ENCODE assay signal across 8 cellular contexts in genomic region chr2:105795575-105795934, GRCh38. TPM values are rescaled to one million over a fixed set of nuclear protein-coding genes. Genes with fewer than 3 reads are reported as not detected.
A peak's percentile ranks its signal among the peaks of the same experiment; 100 is the strongest.
DNase-seq lines count a peak whose midpoint lies in the region; ATAC-seq, FAIRE-seq and TF ChIP-seq lines count a peak whose summit lies in the region.

No MANE protein-coding gene starts in this region.

- H3K9ac ChIP-seq in endodermal cell (ENCODE audit: extremely low read depth, low read length, poor library complexity, severe bottlenecking): no peak overlapping the region
- H3K9ac ChIP-seq in kidney (ENCODE audit: low read length in 2 of 2): no peak overlapping the region

- H3K36me3 ChIP-seq in endodermal cell (ENCODE audit: control insufficient read depth, insufficient read depth, low read length): no peaks in the 10 kb centered on the region
- H3K36me3 ChIP-seq in thymus (ENCODE audit: control insufficient read depth, insufficient read depth): peaks cover 6% of the 10 kb centered on the region
- H3K36me3 ChIP-seq in kidney (ENCODE audit: control insufficient read depth in 1 of 2, insufficient read depth in 2 of 2, low read length in 2 of 2): no peaks in the 10 kb centered on the region

- H3K27ac Mint-ChIP-seq in endodermal cell: peak overlapping the region; percentile 67

- H3K4me3 Mint-ChIP-seq in endodermal cell: peak overlapping the region; percentile 32

- H3K9me3 Mint-ChIP-seq in endodermal cell: no peaks in the 10 kb centered on the region

- no peak for FAIRE-seq in kidney (lab: Jason Lieb, UNC)

- no peaks in the 10 kb centered on the region for H3K27me3 Mint-ChIP-seq in endodermal cell (ENCODE audit: insufficient read depth)

- TF ChIP-seq CTCF in endodermal cell (conservative IDR thresholded peaks at IDR 0.05) (no peak), kidney (IDR thresholded peaks at IDR 0.05; ENCODE audit: borderline replicate concordance, extremely low read depth, insufficient read depth) (no peak)

- intact Hi-C loops in Right ventricle myocardium superior (cut with DNase I) (no loop called here), cardiac septum (cut with DNase I) (no loop called here), kidney (cut with DNase I) (no loop called here)

- H3K36me3 Mint-ChIP-seq in endodermal cell (ENCODE audit: low read depth): no peaks in the 10 kb centered on the region

- H3K27ac ChIP-seq in endodermal cell (ENCODE audit: low read depth, low read length): no peak overlapping the region
- H3K27ac ChIP-seq in thymus (ENCODE audit: low read depth): peak overlapping the region; percentile 81
- H3K27ac ChIP-seq in kidney (ENCODE audit: low read depth in 2 of 2, low read length in 2 of 2): no peak overlapping the region

- H3K4me3 ChIP-seq in endodermal cell (ENCODE audit: low read length) (peak overlapping the region; percentile 21), thymus (ENCODE audit: low read length) (no peak overlapping the region), kidney (ENCODE audit: low read length in 2 of 2) (no peak overlapping the region)

- ATAC-seq in Right ventricle myocardium superior (ENCODE audit: poor library complexity) (peak; percentile 19), HG03097 (IDR thresholded peaks at IDR 0.05; ENCODE audit: low FRiP score, unreplicated experiment) (no peak)

- 33 to 40% methylated on average over 2 to 9 of the region's 9 CpGs for WGBS in endodermal cell (ENCODE audit: insufficient coverage in 1 of 2, insufficient read length in 1 of 2), 2 experiments
- 25% methylated on average over 9 of the region's 9 CpGs for WGBS in thymus

- no peak for DNase-seq in Right ventricle myocardium superior
- DNase-seq in cardiac septum (ENCODE audit: low spot score): no peak
- DNase-seq in SIG-M5 treated with dmso at 0.1 percent for 504 hours (lab: John Stamatoyannopoulos, UW; ENCODE audit: unreplicated experiment): peak; percentile 66
- DNase-seq in endodermal cell: peak; percentile 74
- DNase-seq in kidney: no peak
- DNase-seq in DMS 273 treated with DMSO at 0.1 percent for 48 hours (lab: John Stamatoyannopoulos, UW): no peak

- H3K9me3 ChIP-seq in endodermal cell (ENCODE audit: control insufficient read depth, low read length): no peaks in the 10 kb centered on the region
- H3K9me3 ChIP-seq in thymus (ENCODE audit: control insufficient read depth): no peaks in the 10 kb centered on the region
- H3K9me3 ChIP-seq in kidney (ENCODE audit: control insufficient read depth in 1 of 2, low read length in 2 of 2): no peaks in the 10 kb centered on the region

- H3K27me3 ChIP-seq in endodermal cell (ENCODE audit: control insufficient read depth, insufficient read depth, low read length, poor library complexity, severe bottlenecking): no peaks in the 10 kb centered on the region
- no peaks in the 10 kb centered on the region for H3K27me3 ChIP-seq in thymus (ENCODE audit: control insufficient read depth, insufficient read depth)

- peaks cover 46% of the 10 kb centered on the region for H3K4me1 Mint-ChIP-seq in endodermal cell

- H3K4me1 ChIP-seq in endodermal cell (ENCODE audit: control insufficient read depth, insufficient read depth, low read length): peaks cover 6% of the 10 kb centered on the region
- H3K4me1 ChIP-seq in thymus (ENCODE audit: control insufficient read depth, insufficient read depth, low read length): peaks cover 46% of the 10 kb centered on the region
- peaks cover 6 to 24% of the 10 kb centered on the region in 2 donors for H3K4me1 ChIP-seq in kidney (ENCODE audit: control insufficient read depth in 1 of 2, insufficient read depth in 1 of 2, low read depth in 1 of 2, low read length in 2 of 2)

RNA-seq across cellular contexts. Expression of gene NCK2, which starts 50.8 kb away (rescaled TPM):
- total RNA-seq in Right ventricle myocardium superior: 32.3 TPM
- 33.2 TPM for total RNA-seq in cardiac septum
- 10 to 100 TPM; 58.9 to 63.8 TPM for total RNA-seq in endodermal cell
- polyA plus RNA-seq in endodermal cell (2013, experiment 1 of 2): 58.3 TPM
- polyA plus RNA-seq in endodermal cell (2013, experiment 2 of 2): 54.9 TPM
- polyA plus RNA-seq in thymus: 31.4 TPM
- 52.9 TPM for total RNA-seq in kidney
- 22.8 TPM for polyA plus RNA-seq in kidney (ENCODE audit: insufficient read depth, low read depth, low replicate concordance)

Comparison
In these comparisons a context has a peak if more than half of its experiments do, and no peak if none do; other contexts are left out.
1. DNase-seq: peak in SIG-M5 treated with dmso at 0.1 percent for 504 hours (single experiment) and endodermal cell (single experiment); none in Right ventricle myocardium superior (single experiment), cardiac septum (single experiment), kidney (single experiment) and DMS 273 treated with DMSO at 0.1 percent for 48 hours (single experiment).